8 cellular contexts compared by ENCODE assay signal in genomic region chr2:232502901-232503791, GRCh38.
DNase-seq lines count a peak whose midpoint lies in the region; ATAC-seq lines count a peak whose summit lies in the region.

No MANE protein-coding gene starts in this region.

- peak; percentile 70 for ATAC-seq in effector memory CD8-positive, alpha-beta T cell (replicated peaks)
- no peak for ATAC-seq in GM21526 (IDR thresholded peaks at IDR 0.05; ENCODE audit: low FRiP score, unreplicated experiment)

- H3K4me1 ChIP-seq in HUES48 (ENCODE audit: control insufficient read depth, insufficient read depth, low read length) (peaks cover 9% of the 10 kb centered on the region), muscle layer of colon (ENCODE audit: insufficient read depth, low read length) (peaks cover 4% of the 10 kb centered on the region), subcutaneous abdominal adipose tissue (ENCODE audit: control insufficient read depth in 5 of 5, insufficient read depth in 5 of 5, low read length in 5 of 5) (peaks cover 0 to 13% (median 12%) of the 10 kb centered on the region in 5 donors)

- H3K27ac ChIP-seq in HUES48 (ENCODE audit: low read depth, low read length) (no peak overlapping the region), muscle layer of colon (ENCODE audit: low read depth, low read length) (peak overlapping the region; percentile 25), subcutaneous abdominal adipose tissue (ENCODE audit: low read depth, low read length) (no peak overlapping the region)

- H3K9me3 Mint-ChIP-seq in effector memory CD8-positive, alpha-beta T cell, result no peaks in the 10 kb centered on the region

- peak overlapping the region; percentile 74 for H3K4me3 ChIP-seq in HUES48 (ENCODE audit: low read depth, low read length)
- peak overlapping the region; percentile 43 to 77 for H3K4me3 ChIP-seq in muscle layer of colon (ENCODE audit: low read depth in 1 of 2, low read length in 2 of 2)
- peak overlapping the region in 4 of 5 donors; percentile 11 to 49 (median 43) for H3K4me3 ChIP-seq in subcutaneous abdominal adipose tissue (ENCODE audit: low read depth in 1 of 5, low read length in 5 of 5)

- no peak overlapping the region for H3K9ac ChIP-seq in HUES48 (ENCODE audit: low read depth, low read length)
- no peak overlapping the region for H3K9ac ChIP-seq in muscle layer of colon (ENCODE audit: low read length)
- no peak overlapping the region for H3K9ac ChIP-seq in subcutaneous abdominal adipose tissue (ENCODE audit: low read length in 5 of 5)

- peak; percentile 50 for DNase-seq in activated CD4-positive, alpha-beta T cell treated with anti-CD3 and anti-CD28 coated beads, Interleukin-2, amount 50 U/mL, for 1 hour
- peak; percentile 8 to 32 (median 21) for DNase-seq in effector memory CD8-positive, alpha-beta T cell
- DNase-seq in germinal center (ENCODE audit: low spot score), result no peak
- no peak for DNase-seq in T1000 (lab: John Stamatoyannopoulos, UW)

- no peaks in the 10 kb centered on the region for H3K36me3 Mint-ChIP-seq in effector memory CD8-positive, alpha-beta T cell (ENCODE audit: insufficient read depth)

- H3K27me3 Mint-ChIP-seq in effector memory CD8-positive, alpha-beta T cell, result peaks cover 56 to 98% of the 10 kb centered on the region in 2 donors

- no peak overlapping the region for H3K27ac Mint-ChIP-seq in effector memory CD8-positive, alpha-beta T cell

- H3K36me3 ChIP-seq in HUES48 (ENCODE audit: control insufficient read depth, insufficient read depth, low read length) (no peaks in the 10 kb centered on the region), muscle layer of colon (ENCODE audit: insufficient read depth, low read length) (no peaks in the 10 kb centered on the region), subcutaneous abdominal adipose tissue (ENCODE audit: control insufficient read depth in 5 of 5, insufficient read depth in 5 of 5, low read length in 5 of 5) (no peaks in the 10 kb centered on the region)

- no peaks in the 10 kb centered on the region for H3K9me3 ChIP-seq in HUES48 (ENCODE audit: control insufficient read depth, insufficient read depth, low read length)
- H3K9me3 ChIP-seq in muscle layer of colon (ENCODE audit: low read length), result no peaks in the 10 kb centered on the region
- no peaks in the 10 kb centered on the region for H3K9me3 ChIP-seq in subcutaneous abdominal adipose tissue (ENCODE audit: control insufficient read depth in 5 of 5, low read length in 5 of 5)

- H3K27me3 ChIP-seq in HUES48 (ENCODE audit: control insufficient read depth, insufficient read depth, low read length) (peaks cover 64% of the 10 kb centered on the region), muscle layer of colon (ENCODE audit: control insufficient read depth in 1 of 2, insufficient read depth in 2 of 2, low read length in 2 of 2) (peaks cover 0 to 15% of the 10 kb centered on the region in 2 donors), subcutaneous abdominal adipose tissue (ENCODE audit: control insufficient read depth in 5 of 5, insufficient read depth in 4 of 5, low read length in 5 of 5) (peaks cover 38 to 69% (median 45%) of the 10 kb centered on the region in 5 donors)

- H3K4me1 Mint-ChIP-seq in effector memory CD8-positive, alpha-beta T cell (ENCODE audit: low read depth in 2 of 2), result peaks cover 4% of the 10 kb centered on the region in 2 donors

- peak overlapping the region; percentile 71 to 81 for H3K4me3 Mint-ChIP-seq in effector memory CD8-positive, alpha-beta T cell

Comparison
In these comparisons a context has a peak if more than half of its experiments do, and no peak if none do; other contexts are left out.
1. DNase-seq: peak in activated CD4-positive, alpha-beta T cell treated with anti-CD3 and anti-CD28 coated beads, Interleukin-2, amount 50 U/mL, for 1 hour (single experiment) and effector memory CD8-positive, alpha-beta T cell (3 of 3); none in germinal center (single experiment) and T1000 (single experiment).
2. Peak in every context shown above with its lines, with median percentiles within 50 percentile points of each other: H3K4me3 ChIP-seq.